ENCODE assay signal across 9 cellular contexts in the genomic region with DNA sequence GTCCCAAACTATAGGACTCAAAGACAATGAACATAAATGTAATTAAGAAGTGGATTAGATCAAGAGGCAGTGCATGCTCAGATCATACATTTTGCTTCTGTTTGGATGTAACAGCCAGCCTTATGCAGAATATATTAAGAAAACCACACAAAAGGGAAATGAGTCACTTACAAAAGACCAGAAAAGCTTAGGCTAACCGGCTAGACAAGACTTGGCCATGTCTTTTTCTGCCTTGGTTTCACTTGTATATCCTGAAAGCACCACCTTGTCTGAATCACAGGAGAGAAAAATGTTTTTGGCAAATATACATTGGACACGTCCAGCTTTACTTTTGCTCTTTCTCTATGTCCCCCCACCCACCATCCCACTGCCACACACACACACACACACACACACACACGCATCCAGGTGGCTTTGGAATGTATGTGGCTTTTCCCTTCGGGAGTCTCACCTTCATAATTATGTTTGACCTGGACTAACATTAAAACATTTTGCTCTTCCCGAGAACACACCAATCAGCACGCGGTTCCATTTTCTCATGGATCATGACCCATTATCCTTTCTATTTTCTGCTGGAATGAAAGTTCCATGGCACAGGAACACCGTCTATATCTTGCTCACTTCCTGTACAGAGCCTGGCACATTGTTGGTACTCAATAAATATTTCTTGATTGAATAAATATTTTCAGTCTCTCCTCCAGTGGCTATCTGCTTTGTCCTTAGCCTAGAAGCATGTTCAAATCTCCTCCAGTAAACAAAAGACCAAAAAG.
A peak's percentile ranks its signal among the peaks of the same experiment; 100 is the strongest.
DNase-seq lines count a peak whose midpoint lies in the region; ATAC-seq and TF ChIP-seq lines count a peak whose summit lies in the region.
"Had no signal": no experiment of that assay in that cellular context is flagged by ENCODE, and none has a peak within 500 bp of the region (broad histone marks: within the 10 kb centered on the region; RNA-seq: fewer than 3 reads in every experiment).

No MANE protein-coding gene starts in this region.

- no peak overlapping the region for H2AK5ac ChIP-seq in neuronal stem cell (ENCODE audit: low read depth, low read length)

- H3K36me3 ChIP-seq in neuronal stem cell (replicated peaks in 1 of 2; ENCODE audit: control insufficient read depth in 2 of 2, insufficient read depth in 2 of 2, low read length in 2 of 2) (no peaks in the 10 kb centered on the region), upper lobe of left lung (no peaks in the 10 kb centered on the region)

- no peak overlapping the region for H4K91ac ChIP-seq in neuronal stem cell (ENCODE audit: low read depth, low read length, poor library complexity)

- no peaks in the 10 kb centered on the region for H3K27me3 ChIP-seq in neuronal stem cell (ENCODE audit: control insufficient read depth in 3 of 3, insufficient read depth in 3 of 3, low read depth in 1 of 3, low read length in 3 of 3)
- H3K27me3 ChIP-seq in upper lobe of left lung: no peaks in the 10 kb centered on the region

- H3K9me3 Mint-ChIP-seq in activated CD8-positive, alpha-beta T cell treated with anti-CD3 and anti-CD28 coated beads for 36 hours: no peaks in the 10 kb centered on the region
- H3K9me3 Mint-ChIP-seq: IgD-negative memory B cell had no signal

- no peak overlapping the region for H2BK120ac ChIP-seq in neuronal stem cell (ENCODE audit: low read depth, low read length)

- CTCF ChIA-PET in activated CD8-positive, alpha-beta T cell treated with anti-CD3 and anti-CD28 coated beads for 36 hours (lab: Charles Lee): interaction anchor here (0.8 to 2.0 kb wide), 2 partner anchors 28 to 67 kb away, joined by 4 to 6 read pairs; no protein-coding TSS in a partner anchor

- H3K79me1 ChIP-seq in neuronal stem cell (ENCODE audit: low read depth, low read length): no peaks in the 10 kb centered on the region

- no peak overlapping the region for H2BK15ac ChIP-seq in neuronal stem cell (ENCODE audit: low read length)

- no peak overlapping the region for H3K14ac ChIP-seq in neuronal stem cell (ENCODE audit: low read length)

- H3K27ac Mint-ChIP-seq in activated CD8-positive, alpha-beta T cell treated with anti-CD3 and anti-CD28 coated beads for 36 hours: peak overlapping the region; percentile 81
- H3K27ac Mint-ChIP-seq: IgD-negative memory B cell had no signal

- H3K18ac ChIP-seq in neuronal stem cell (ENCODE audit: low read length): no peak overlapping the region

- DNase-seq in activated CD8-positive, alpha-beta T cell treated with anti-CD3 and anti-CD28 coated beads for 36 hours: peak; percentile 37
- DNase-seq in neuronal stem cell (ENCODE audit: low spot score): no peak
- no peak for DNase-seq in upper lobe of left lung
- no peak for DNase-seq in hypothalamus (lab: John Stamatoyannopoulos, UW)
- DNase-seq in NCI-H2171 treated with DMSO at 0.1 percent for 48 hours (lab: John Stamatoyannopoulos, UW): no peak

- no peak overlapping the region for H3K23ac ChIP-seq in neuronal stem cell (ENCODE audit: low read depth, low read length, poor library complexity)

- intact Hi-C loops in activated CD8-positive, alpha-beta T cell treated with anti-CD3 and anti-CD28 coated beads for 36 hours (cut with micrococcal nuclease): no loop called here

- H3K36me3 Mint-ChIP-seq in activated CD8-positive, alpha-beta T cell treated with anti-CD3 and anti-CD28 coated beads for 36 hours (ENCODE audit: low read depth): no peaks in the 10 kb centered on the region
- H3K36me3 Mint-ChIP-seq: IgD-negative memory B cell had no signal

- H2BK5ac ChIP-seq in neuronal stem cell (ENCODE audit: low read length): no peak overlapping the region

- no peak overlapping the region for H4K8ac ChIP-seq in neuronal stem cell (ENCODE audit: low read depth, low read length)

- peak overlapping the region; percentile 49 for H2AFZ ChIP-seq in neuronal stem cell (ENCODE audit: low read length)

- H3K4me3 Mint-ChIP-seq in activated CD8-positive, alpha-beta T cell treated with anti-CD3 and anti-CD28 coated beads for 36 hours: peak overlapping the region; percentile 1
- H3K4me3 Mint-ChIP-seq: IgD-negative memory B cell had no signal

- H3K4me3 ChIP-seq in neuronal stem cell (ENCODE audit: low read length in 2 of 2): no peak overlapping the region
- no peak overlapping the region for H3K4me3 ChIP-seq in upper lobe of left lung

- H2BK12ac ChIP-seq in neuronal stem cell (ENCODE audit: low read length): no peak overlapping the region

- H3K4me1 ChIP-seq in neuronal stem cell (ENCODE audit: control insufficient read depth in 2 of 2, insufficient read depth in 1 of 2, low read depth in 1 of 2, low read length in 2 of 2) (peaks cover 0 to 9% of the 10 kb centered on the region in 2 donors), upper lobe of left lung (no peaks in the 10 kb centered on the region)

- WGBS in neuronal stem cell (ENCODE audit: extremely low coverage in 2 of 2, insufficient read length in 2 of 2, insufficient replicate concordance in 1 of 2), 2 donors: no CpG with 5 or more reads among the region's 8 CpGs
- WGBS in upper lobe of left lung, 2 donors: 74 to 75% methylated on average over 8 of the region's 8 CpGs

- ATAC-seq in GM18511 (IDR thresholded peaks at IDR 0.05; ENCODE audit: unreplicated experiment) (peak; percentile 78), HG03196 (IDR thresholded peaks at IDR 0.05; ENCODE audit: unreplicated experiment) (peak; percentile 75), upper lobe of left lung (ENCODE audit: low FRiP score in 2 of 2) (no peak), HG02938 (IDR thresholded peaks at IDR 0.05; ENCODE audit: unreplicated experiment) (no peak)
- ATAC-seq in activated CD8-positive, alpha-beta T cell treated with anti-CD3 and anti-CD28 coated beads for 36 hours: peak; percentile 96

- no peak overlapping the region for H3K4me2 ChIP-seq in neuronal stem cell (ENCODE audit: insufficient read depth, low read length, poor library complexity, severe bottlenecking)

- no peak for TF ChIP-seq EP300 in upper lobe of left lung (IDR thresholded peaks at IDR 0.05)

- H3K27me3 Mint-ChIP-seq in activated CD8-positive, alpha-beta T cell treated with anti-CD3 and anti-CD28 coated beads for 36 hours: no peaks in the 10 kb centered on the region
- H3K27me3 Mint-ChIP-seq: IgD-negative memory B cell had no signal

- no peak overlapping the region for H3K4ac ChIP-seq in neuronal stem cell (ENCODE audit: low read length)

- no peak overlapping the region for H3K9ac ChIP-seq in neuronal stem cell (ENCODE audit: low read depth, low read length, poor library complexity)

- H3K4me1 Mint-ChIP-seq in activated CD8-positive, alpha-beta T cell treated with anti-CD3 and anti-CD28 coated beads for 36 hours (ENCODE audit: low read depth): peaks cover 41% of the 10 kb centered on the region

- H3K27ac ChIP-seq in neuronal stem cell (replicated peaks; ENCODE audit: low read length) (no peak overlapping the region), upper lobe of left lung (no peak overlapping the region)

- POLR2A ChIA-PET in activated CD8-positive, alpha-beta T cell treated with anti-CD3 and anti-CD28 coated beads for 36 hours (lab: Charles Lee): interaction anchor here (0.7 to 1.8 kb wide), 3 partner anchors 10 to 1068 kb away, joined by 3 to 4 read pairs (median 3); no protein-coding TSS in a partner anchor

- TF ChIP-seq POLR2A in upper lobe of left lung (IDR thresholded peaks at IDR 0.05): no peak

- H3K9me3 ChIP-seq in neuronal stem cell (replicated peaks in 1 of 2; ENCODE audit: control insufficient read depth in 2 of 2, insufficient read depth in 1 of 2, low read depth in 1 of 2, low read length in 2 of 2): no peaks in the 10 kb centered on the region
- no peaks in the 10 kb centered on the region for H3K9me3 ChIP-seq in upper lobe of left lung

- no peak for TF ChIP-seq CTCF in activated CD8-positive, alpha-beta T cell treated with anti-CD3 and anti-CD28 coated beads for 36 hours (IDR thresholded peaks at IDR 0.05)
- no peak for TF ChIP-seq CTCF in upper lobe of left lung (IDR thresholded peaks at IDR 0.05)

Comparison
In these comparisons a context has a peak if more than half of its experiments do, and no peak if none do; other contexts are left out.
1. ATAC-seq: peak in GM18511 (single experiment), HG03196 (single experiment) and activated CD8-positive, alpha-beta T cell treated with anti-CD3 and anti-CD28 coated beads for 36 hours (single experiment); none in upper lobe of left lung (0 of 2) and HG02938 (single experiment).